Comparison of ENCODE assay signal across 11 cellular contexts in the genomic region with DNA sequence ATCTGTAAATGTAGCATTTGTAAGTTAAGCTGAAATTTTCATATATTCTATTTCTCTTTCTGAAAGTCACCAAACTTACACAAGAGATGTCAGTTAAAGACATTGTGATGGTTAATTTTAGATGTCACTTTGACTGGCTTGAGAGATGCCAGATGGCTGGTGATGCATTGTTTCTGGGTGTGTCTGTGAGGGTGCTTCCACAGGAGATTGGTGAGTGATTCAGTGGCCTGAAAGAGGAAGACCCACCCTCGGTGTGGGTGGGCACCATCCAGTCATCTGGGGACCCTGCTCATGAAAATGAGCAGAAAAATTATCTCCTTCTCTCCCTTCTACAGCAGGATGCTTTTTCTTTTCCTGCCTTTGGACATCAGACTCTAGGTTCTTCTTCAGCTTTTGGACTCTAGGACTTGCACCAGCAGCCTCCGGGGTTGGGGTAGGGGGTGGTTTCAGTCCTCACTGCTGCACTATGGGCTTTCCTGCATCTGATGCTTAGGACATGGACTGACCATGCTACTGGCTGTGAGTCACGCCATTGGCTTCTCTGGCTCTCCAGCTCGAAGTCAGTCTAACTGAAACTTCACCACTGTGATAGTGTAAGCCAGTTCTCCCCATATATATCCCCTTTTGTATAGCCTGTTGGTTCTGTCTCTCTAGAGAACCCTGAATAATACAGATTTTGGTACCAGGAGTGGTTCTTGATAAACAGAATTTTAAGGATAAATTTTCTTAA. TPM values are rescaled to one million over a fixed set of nuclear protein-coding genes. Genes with fewer than 3 reads are reported as not detected.
DNase-seq lines count a peak whose midpoint lies in the region; ATAC-seq and TF ChIP-seq lines count a peak whose summit lies in the region.
"Had no signal": no experiment of that assay in that cellular context is flagged by ENCODE, and none has a peak within 500 bp of the region (broad histone marks: within the 10 kb centered on the region; RNA-seq: fewer than 3 reads in every experiment).

No MANE protein-coding gene starts in this region.

- no peak for TF ChIP-seq EP300 in transverse colon (IDR thresholded peaks at IDR 0.05; ENCODE audit: low read depth)

- 73% methylated on average over 3 of the region's 4 CpGs for WGBS in mammary epithelial cell (ENCODE audit: low coverage, missing lambda C conversion rate)
- 60 to 70% methylated on average over 1 to 4 of the region's 4 CpGs for WGBS in transverse colon (ENCODE audit: low coverage in 1 of 2), 2 donors

- no peak overlapping the region for H3K9ac ChIP-seq in mammary epithelial cell (ENCODE audit: insufficient read depth, low read length)

- H3K27me3 ChIP-seq in mammary epithelial cell (ENCODE audit: insufficient read depth, low read length) (no peaks in the 10 kb centered on the region), Panc1 (ENCODE audit: control insufficient read depth, insufficient read depth, low read length) (no peaks in the 10 kb centered on the region), transverse colon (no peaks in the 10 kb centered on the region)
- H3K27me3 ChIP-seq: pancreas had no signal

- no peaks in the 10 kb centered on the region for H3K9me3 ChIP-seq in mammary epithelial cell (replicated peaks; ENCODE audit: insufficient read depth, low read length)
- no peaks in the 10 kb centered on the region for H3K9me3 ChIP-seq in Panc1 (ENCODE audit: control insufficient read depth, insufficient read depth, low read depth, low read length)
- no peaks in the 10 kb centered on the region for H3K9me3 ChIP-seq in transverse colon
- H3K9me3 ChIP-seq: pancreas had no signal

- H3K4me1 Mint-ChIP-seq in MCF 10A (ENCODE audit: insufficient read depth, unreplicated experiment): peaks cover 4% of the 10 kb centered on the region

- no peak for TF ChIP-seq POLR2A in transverse colon (IDR thresholded peaks at IDR 0.05)

- H2AFZ ChIP-seq in mammary epithelial cell (ENCODE audit: low read depth, low read length): peak overlapping the region; percentile 18

- H3K79me2 ChIP-seq in mammary epithelial cell (ENCODE audit: insufficient read depth, low read length): no peaks in the 10 kb centered on the region

- no peaks in the 10 kb centered on the region for H3K4me1 ChIP-seq in mammary epithelial cell (ENCODE audit: insufficient read depth, low read length)
- H3K4me1 ChIP-seq in Panc1 (ENCODE audit: control insufficient read depth, insufficient read depth, low read length): no peaks in the 10 kb centered on the region; the same call in 1 of the 2 replicates
- peaks cover 0 to 12% (median 0%) of the 10 kb centered on the region in 4 donors for H3K4me1 ChIP-seq in transverse colon

- H4K20me1 ChIP-seq in mammary epithelial cell (ENCODE audit: insufficient read depth, low read length): no peaks in the 10 kb centered on the region

- POLR2A ChIA-PET in MCF 10A (lab: Yijun Ruan, JAX) (interaction anchor here (1.3 kb wide), 1 partner anchor 189 kb away, joined by 3 read pairs; no protein-coding TSS in a partner anchor), Panc1 (lab: Charles Lee) (no interaction called here)

- H3K27ac ChIP-seq in mammary epithelial cell (ENCODE audit: insufficient read depth, low read depth, low read length) (no peak overlapping the region), Panc1 (ENCODE audit: low read length) (no peak overlapping the region), transverse colon (peak overlapping the region in 3 of 4 donors; percentile 4 to 23 (median 14))
- H3K27ac ChIP-seq: pancreas had no signal

- CTCF ChIA-PET in mammary epithelial cell (lab: Charles Lee; ENCODE audit: low non-redundant PET) (interaction anchor here (0.6 kb wide), 1 partner anchor 52 kb away, joined by 4 read pairs; no protein-coding TSS in a partner anchor), MCF 10A (lab: Yijun Ruan, JAX) (interaction anchor here (0.6 to 7.3 kb wide), 5 partner anchors 10 to 1949 kb away, joined by 3 to 121 read pairs (median 3); a partner anchor contains a TSS), Panc1 (lab: Charles Lee) (no interaction called here)

- H3K27me3 Mint-ChIP-seq in MCF 10A (ENCODE audit: insufficient read depth, unreplicated experiment): no peaks in the 10 kb centered on the region

- DNase-seq in mammary epithelial cell (no peak), MCF 10A (ENCODE audit: unreplicated experiment) (no peak), Panc1 (ENCODE audit: low read depth, low spot score) (no peak), fibroblast of villous mesenchyme (ENCODE audit: low read depth) (peak; percentile 36), transverse colon (no peak), DMS114 treated with DMSO at 0.1 percent for 48 hours (lab: John Stamatoyannopoulos, UW; ENCODE audit: unreplicated experiment) (no peak), posterior vena cava (ENCODE audit: low spot score) (no peak)
- DNase-seq: head of caudate nucleus, pancreas had no signal

- H3K4me2 ChIP-seq in mammary epithelial cell (ENCODE audit: insufficient read depth, low read depth, low read length): no peak overlapping the region

- no peak overlapping the region for H3K4me3 Mint-ChIP-seq in MCF 10A (ENCODE audit: unreplicated experiment)

- ATAC-seq in Panc1: 0 out of 2 replicates have a peak, but pooled peaks have one; percentile 56
- ATAC-seq in GM18873 (IDR thresholded peaks at IDR 0.05; ENCODE audit: low FRiP score, unreplicated experiment): no peak
- ATAC-seq: pancreas had no signal

- intact Hi-C loops in mammary epithelial cell (cut with micrococcal nuclease): loop anchor here (2.0 kb wide), 1 partner anchor 57 kb away; no protein-coding TSS in a partner anchor
- intact Hi-C loops in MCF 10A (cut with micrococcal nuclease): loop anchor here (10.0 kb wide), 1 partner anchor 591 kb away; no protein-coding TSS in a partner anchor
- intact Hi-C loops in Panc1 (cut with micrococcal nuclease; ENCODE audit: unreplicated experiment): loop anchor here (2.0 to 10.0 kb wide), 2 partner anchors 183 to 269 kb away; no protein-coding TSS in a partner anchor
- intact Hi-C loops in transverse colon (cut with DNase I; ENCODE audit: low total_unique reads): no loop called here
- intact Hi-C loops in posterior vena cava (cut with DNase I): loop anchor here in 1 of 2 donors (5.0 to 10.0 kb wide), 2 partner anchors 146 to 281 kb away; no protein-coding TSS in a partner anchor

- no peaks in the 10 kb centered on the region for H3K36me3 Mint-ChIP-seq in MCF 10A (ENCODE audit: insufficient read depth, unreplicated experiment)

- no peaks in the 10 kb centered on the region for H3K9me3 Mint-ChIP-seq in MCF 10A (ENCODE audit: unreplicated experiment)

- BruUV-seq in mammary epithelial cell (replicated peaks; lab: Mats Ljungman, UMichigan) (no TSS peak), MCF 10A (replicated peaks; lab: Mats Ljungman, UMichigan) (no TSS peak), Panc1 (replicated peaks; lab: Mats Ljungman, UMichigan) (no TSS peak)

- TF ChIP-seq CTCF in mammary epithelial cell (conservative IDR thresholded peaks at IDR 0.05 in 1 of 2, IDR thresholded peaks at IDR 0.05 in 1 of 2; ENCODE audit: extremely low read depth in 1 of 2, insufficient read depth in 1 of 2, low read depth in 1 of 2, low read length in 2 of 2) (no peak), MCF 10A (IDR thresholded peaks at IDR 0.05; ENCODE audit: unreplicated experiment) (no peak), Panc1 (IDR thresholded peaks at IDR 0.05) (no peak), fibroblast of villous mesenchyme (IDR thresholded peaks at IDR 0.05; ENCODE audit: insufficient read depth, low read depth, low read length) (no peak), transverse colon (IDR thresholded peaks at IDR 0.05) (no peak)

- dilution Hi-C loops in mammary epithelial cell (cut with HindIII; ENCODE audit: low sequenced_read_pairs): no loop called here

- H3K27ac Mint-ChIP-seq in MCF 10A (ENCODE audit: low read depth, unreplicated experiment): no peak overlapping the region

- H3K36me3 ChIP-seq in mammary epithelial cell (ENCODE audit: insufficient read depth, low read length) (no peaks in the 10 kb centered on the region), Panc1 (ENCODE audit: control insufficient read depth, insufficient read depth, low read length) (no peaks in the 10 kb centered on the region), transverse colon (no peaks in the 10 kb centered on the region)
- H3K36me3 ChIP-seq: pancreas had no signal

- no peak overlapping the region for H3K4me3 ChIP-seq in mammary epithelial cell (replicated peaks in 1 of 3; ENCODE audit: insufficient read depth in 1 of 3, low read depth in 2 of 3, low read length in 3 of 3)
- H3K4me3 ChIP-seq in Panc1 (ENCODE audit: low read depth in 2 of 2, low read length in 2 of 2): no peak overlapping the region
- no peak overlapping the region for H3K4me3 ChIP-seq in fibroblast of villous mesenchyme (ENCODE audit: low read depth, low read length)
- no peak overlapping the region for H3K4me3 ChIP-seq in transverse colon
- H3K4me3 ChIP-seq: pancreas had no signal

- in situ Hi-C loops in mammary epithelial cell (cut with MboI; ENCODE audit: low sequenced_read_pairs in 2 of 2) (loop anchor here in 1 of 2 donors (5.0 kb wide), 1 partner anchor 146 kb away; no protein-coding TSS in a partner anchor), Panc1 (cut with HindIII; ENCODE audit: low pct_unique_long_range_greater_than_20kb, low sequenced_read_pairs) (no loop called here), transverse colon (cut with MboI; ENCODE audit: low pct_ligation_motif_present in 1 of 4, low pct_unique_long_range_greater_than_20kb in 1 of 4, low sequenced_read_pairs in 3 of 4) (loop anchor here in 1 of 4 donors (10.0 kb wide), 1 partner anchor 269 kb away; no protein-coding TSS in a partner anchor)

RNA-seq across cellular contexts. Expression of a gene that starts 20.9 kb away (rescaled TPM):
- total RNA-seq in mammary epithelial cell (not detected), MCF 10A (2022) (not detected in 2 replicates), Panc1 (2021; ENCODE audit: unreplicated experiment) (not detected), fibroblast of villous mesenchyme (not detected in 2 replicates), transverse colon (not detected), posterior vena cava (not detected)
- not detected for polyA plus RNA-seq in mammary epithelial cell
- not detected for polyA minus RNA-seq in mammary epithelial cell
- polyA plus RNA-seq in Panc1 (2012; ENCODE audit: insufficient read length): not detected
- total RNA-seq: pancreas, subcutaneous adipose tissue had no signal
- polyA plus RNA-seq: pancreas had no signal

RNA-seq across cellular contexts. Expression of a gene that starts 32.3 kb away (rescaled TPM):
- total RNA-seq in mammary epithelial cell (10 to 100 TPM in 1 of 2 donors, 1 to 10 TPM in 1; 5.0 to 24.0 TPM), MCF 10A (2022) (2.3 and 7.7 TPM in 2 replicates), Panc1 (2021; ENCODE audit: unreplicated experiment) (1.6 TPM), fibroblast of villous mesenchyme (17.3 and 30.6 TPM in 2 replicates), transverse colon (10 to 100 TPM; 36.7 to 69.5 (median 48.3) TPM), posterior vena cava (100 to 1,000 TPM in 1 of 2 donors, 10 to 100 TPM in 1; 96.6 to 157 TPM)
- polyA plus RNA-seq in mammary epithelial cell: 231 TPM
- polyA minus RNA-seq in mammary epithelial cell: 214 TPM
- not detected for polyA plus RNA-seq in Panc1 (2012; ENCODE audit: insufficient read length)

RNA-seq across cellular contexts. Expression of a gene that starts 55.4 kb away (rescaled TPM):
- not detected for total RNA-seq in mammary epithelial cell
- polyA plus RNA-seq in mammary epithelial cell: 0.12 TPM
- not detected for polyA minus RNA-seq in mammary epithelial cell
- not detected in 2 replicates for total RNA-seq in MCF 10A (2022)
- not detected for total RNA-seq in Panc1 (2021; ENCODE audit: unreplicated experiment)
- not detected for polyA plus RNA-seq in Panc1 (2012; ENCODE audit: insufficient read length)
- total RNA-seq in fibroblast of villous mesenchyme: not detected in 2 replicates
- 1 to 10 TPM in 1 of 4 donors, under 1 TPM in 1, not detected in 2; 0.64 to 2.6 TPM for total RNA-seq in transverse colon
- 1 to 10 TPM; 1.0 to 1.2 TPM for total RNA-seq in posterior vena cava

Comparison
In these comparisons a context has a peak if more than half of its experiments do, and no peak if none do; other contexts are left out.
1. H3K27ac ChIP-seq: peak in transverse colon (3 of 4); none in mammary epithelial cell (single experiment) and Panc1 (single experiment).